In genomic region chr10:71873582-71874182, GRCh38 we compare ENCODE assay signal across 10 cellular contexts. TPM values are rescaled to one million over a fixed set of nuclear protein-coding genes. Genes with fewer than 3 reads are reported as not detected.
DNase-seq lines count a peak whose midpoint lies in the region; ATAC-seq, FAIRE-seq and TF ChIP-seq lines count a peak whose summit lies in the region.
"Had no signal": no experiment of that assay in that cellular context is flagged by ENCODE, and none has a peak within 500 bp of the region (broad histone marks: within the 10 kb centered on the region; RNA-seq: fewer than 3 reads in every experiment).

No MANE protein-coding gene starts in this region.

- intact Hi-C loops in CD14-positive monocyte (cut with micrococcal nuclease) = no loop called here

- DNase-seq in CD14-positive monocyte (ENCODE audit: low spot score) (no peak), GM19239 (ENCODE audit: insufficient read length, low spot score) (peak; percentile 92), GOT3 (lab: John Stamatoyannopoulos, UW) (no peak), kidney glomerular epithelial cell (lab: John Stamatoyannopoulos, UW) (no peak), KBM-7 (no peak), hepatic stellate cell (ENCODE audit: low spot score) (no peak)
- DNase-seq: activated CD4-positive, alpha-beta T cell treated with anti-CD3 and anti-CD28 coated beads, Interleukin-2, amount 50 U/mL, for 48 hours; Peyer's patch had no signal

- in situ Hi-C loops in KBM-7 (cut with MboI; ENCODE audit: low pct_unique_long_range_greater_than_20kb, low sequenced_read_pairs) = no loop called here

- peak overlapping the region in 6 of 7 donors; percentile 46 to 80 (median 74) for H3K27ac Mint-ChIP-seq in CD14-positive monocyte

- H3K36me3 Mint-ChIP-seq in CD14-positive monocyte = peaks cover 0 to 3% of the 10 kb centered on the region in 2 donors

- FAIRE-seq in GM19239 (lab: Jason Lieb, UNC) = peak; percentile 97

- ATAC-seq in HG02763 (IDR thresholded peaks at IDR 0.05; ENCODE audit: unreplicated experiment) (peak; percentile 93), HG03565 (IDR thresholded peaks at IDR 0.05; ENCODE audit: unreplicated experiment) (peak; percentile 92)

- H3K27me3 Mint-ChIP-seq in CD14-positive monocyte (ENCODE audit: low read depth in 3 of 3) = peaks cover 0 to 1% (median 0%) of the 10 kb centered on the region in 3 donors

- H3K9me3 Mint-ChIP-seq in CD14-positive monocyte = peaks cover 0 to 1% (median 0%) of the 10 kb centered on the region in 7 donors

- H3K4me3 Mint-ChIP-seq in CD14-positive monocyte = no peak overlapping the region

- H3K4me1 Mint-ChIP-seq in CD14-positive monocyte = peaks cover 43% of the 10 kb centered on the region

- TF ChIP-seq CTCF in CD14-positive monocyte (IDR thresholded peaks at IDR 0.05) = no peak

RNA-seq across cellular contexts. Expression of gene PSAP, which starts 22.6 kb away (rescaled TPM):
- polyA plus RNA-seq in CD14-positive monocyte = 1,000 to 10,000 TPM; 7,346 to 8,673 TPM
